Comparison of ENCODE assay signal across 18 cellular contexts in the genomic region with DNA sequence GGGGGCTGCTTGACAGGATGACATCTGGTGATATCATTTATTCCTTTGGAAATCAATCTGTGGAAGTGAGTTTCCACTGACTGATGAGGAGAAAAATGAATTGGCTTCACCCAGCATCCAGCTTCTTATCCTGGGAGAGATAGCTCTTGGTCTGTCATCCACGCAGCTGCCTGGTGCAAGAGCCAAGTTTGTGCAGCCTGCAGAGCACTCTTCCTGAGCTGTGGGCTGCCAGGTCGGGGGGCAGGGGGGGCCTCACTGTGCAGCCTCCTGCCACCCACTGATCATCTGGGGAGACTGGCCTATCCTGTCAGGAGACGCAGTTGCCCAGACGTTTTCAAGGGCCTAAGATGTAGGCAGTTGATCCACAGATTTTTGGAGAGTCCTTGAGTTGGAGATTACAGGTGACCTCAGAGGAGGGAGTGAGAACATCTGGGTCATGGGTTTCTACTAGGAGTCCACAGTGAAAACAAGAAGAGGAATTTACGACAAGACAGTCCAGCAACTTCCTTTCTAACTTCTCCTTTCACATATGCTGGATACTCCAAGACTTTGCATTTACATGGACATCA.
DNase-seq lines count a peak whose midpoint lies in the region; ATAC-seq and TF ChIP-seq lines count a peak whose summit lies in the region.
"Had no signal": no experiment of that assay in that cellular context is flagged by ENCODE, and none has a peak within 500 bp of the region (broad histone marks: within the 10 kb centered on the region; RNA-seq: fewer than 3 reads in every experiment).

No MANE protein-coding gene starts in this region.

- H3K4me1 ChIP-seq in IMR-90 (ENCODE audit: control insufficient read depth, insufficient read depth, low read length) (peaks cover 23% of the 10 kb centered on the region), Panc1 (ENCODE audit: control insufficient read depth, insufficient read depth, low read length) (peaks cover 88% of the 10 kb centered on the region), ovary (ENCODE audit: insufficient read depth) (peaks cover 32% of the 10 kb centered on the region), foreskin keratinocyte (peaks cover 16% of the 10 kb centered on the region)
- H3K4me1 ChIP-seq: HAP-1 had no signal

- H2AFZ ChIP-seq in IMR-90 (replicated peaks; ENCODE audit: low read length, poor library complexity) = no peak overlapping the region

- no peak overlapping the region for H3K9ac ChIP-seq in IMR-90 (ENCODE audit: low read depth, low read length)

- intact Hi-C loops in IMR-90 (cut with micrococcal nuclease) = no loop called here
- intact Hi-C loops in Panc1 (cut with micrococcal nuclease; ENCODE audit: unreplicated experiment) = no loop called here
- intact Hi-C loops in left ventricle myocardium superior (cut with micrococcal nuclease) = no loop called here
- intact Hi-C loops in ovary (cut with DNase I) = no loop called here

- CTCF ChIA-PET in IMR-90 (lab: Yijun Ruan, JAX) = no interaction called here
- CTCF ChIA-PET in Panc1 (lab: Charles Lee) = no interaction called here

- no peak overlapping the region for H4K5ac ChIP-seq in IMR-90 (ENCODE audit: low read depth, low read length)

- no peak overlapping the region for H4K8ac ChIP-seq in IMR-90 (ENCODE audit: low read depth in 2 of 2, low read length in 2 of 2)

- dilution Hi-C loops in IMR-90 (cut with HindIII; ENCODE audit: low sequenced_read_pairs, unreplicated experiment) = no loop called here

- no peak overlapping the region for H2BK120ac ChIP-seq in IMR-90 (ENCODE audit: low read depth, low read length)

- H2BK15ac ChIP-seq in IMR-90 (ENCODE audit: low read depth, low read length) = no peak overlapping the region

- TF ChIP-seq POLR2A in IMR-90 (IDR thresholded peaks at IDR 0.05; ENCODE audit: low read depth, low read length) (no peak), ovary (IDR thresholded peaks at IDR 0.05) (no peak)

- H2BK5ac ChIP-seq in IMR-90 (ENCODE audit: low read depth, low read length, poor library complexity, severe bottlenecking) = no peak overlapping the region

- 59% methylated on average over 3 of the region's 5 CpGs; no CpG with 5 or more reads in 1 of the 2 experiments for WGBS in IMR-90 (ENCODE audit: extremely low coverage in 2 of 2, insufficient read length in 1 of 2), 2 experiments
- WGBS in ovary, 3 donors = 7 to 18% (median 11%) methylated on average over 5 of the region's 5 CpGs

- H2BK20ac ChIP-seq in IMR-90 (ENCODE audit: low read depth, low read length) = no peak overlapping the region

- H2AK9ac ChIP-seq in IMR-90 (replicated peaks; ENCODE audit: low read depth, low read length, poor library complexity) = no peak overlapping the region

- no peak overlapping the region for H3K14ac ChIP-seq in IMR-90 (replicated peaks; ENCODE audit: low read depth, low read length)

- H3K9me1 ChIP-seq in IMR-90 (ENCODE audit: insufficient read depth, low read length) = peaks cover 17% of the 10 kb centered on the region

- H3K9me3 ChIP-seq in IMR-90 (ENCODE audit: control insufficient read depth, insufficient read depth, low read length) (no peaks in the 10 kb centered on the region), Panc1 (ENCODE audit: control insufficient read depth, insufficient read depth, low read depth, low read length) (no peaks in the 10 kb centered on the region), ovary (no peaks in the 10 kb centered on the region)
- H3K9me3 ChIP-seq: HAP-1 had no signal

- H3K27me3 ChIP-seq in IMR-90 (ENCODE audit: control insufficient read depth, insufficient read depth, low read length) (no peaks in the 10 kb centered on the region), Panc1 (ENCODE audit: control insufficient read depth, insufficient read depth, low read length) (no peaks in the 10 kb centered on the region), ovary (no peaks in the 10 kb centered on the region), foreskin keratinocyte (no peaks in the 10 kb centered on the region)

- DNase-seq in IMR-90 (no peak), Panc1 (ENCODE audit: low read depth, low spot score) (no peak), left ventricle myocardium superior (no peak), ovary (peak in 3 of 5 donors; percentile 61 to 69 (median 62)), foreskin keratinocyte (no peak)
- no peak for DNase-seq in activated naive CD8-positive, alpha-beta T cell treated with anti-CD3 and anti-CD28 coated beads, Interleukin-2, amount 50 U/mL, for 24 hours
- DNase-seq: ACHN; C1 segment of cervical spinal cord; CD8-positive, alpha-beta memory T cell; NCI-H1048; NCI-H1436; NCI-H2029; NCI-H748 treated with DMSO at 0.1 percent for 48 hours; NK-92 treated with Interleukin-12 subunit alpha and Interleukin-12 subunit beta, amount 100 ng/mL, for 24 hours had no signal

- in situ Hi-C loops in IMR-90 (cut with MboI; ENCODE audit: low sequenced_read_pairs) (no loop called here), Panc1 (cut with HindIII; ENCODE audit: low pct_unique_long_range_greater_than_20kb, low sequenced_read_pairs) (no loop called here)

- peaks cover 46% of the 10 kb centered on the region; the same call in 1 of the 2 replicates for H4K20me1 ChIP-seq in IMR-90 (ENCODE audit: insufficient read depth, low read length)

- H3K9me3 Mint-ChIP-seq in activated naive CD8-positive, alpha-beta T cell treated with anti-CD3 and anti-CD28 coated beads, Interleukin-2, amount 50 U/mL, for 24 hours = no peaks in the 10 kb centered on the region
- H3K9me3 Mint-ChIP-seq: CD8-positive, alpha-beta memory T cell had no signal

- H3K4me3 ChIP-seq in IMR-90 (ENCODE audit: insufficient read depth, low read depth, low read length) (no peak overlapping the region), Panc1 (ENCODE audit: low read depth in 2 of 2, low read length in 2 of 2) (no peak overlapping the region), ovary (no peak overlapping the region)
- H3K4me3 ChIP-seq: HAP-1 had no signal

- 0 out of 2 replicates have a peak overlapping the region, but pooled peaks have one; percentile 1 for H3K4ac ChIP-seq in IMR-90 (ENCODE audit: low read depth, low read length)

- H3K4me2 ChIP-seq in IMR-90 (ENCODE audit: low read depth, low read length) = no peak overlapping the region

- H3K27ac Mint-ChIP-seq in activated naive CD8-positive, alpha-beta T cell treated with anti-CD3 and anti-CD28 coated beads, Interleukin-2, amount 50 U/mL, for 24 hours = no peak overlapping the region
- H3K27ac Mint-ChIP-seq: CD8-positive, alpha-beta memory T cell had no signal

- no peaks in the 10 kb centered on the region for H3K4me1 Mint-ChIP-seq in activated naive CD8-positive, alpha-beta T cell treated with anti-CD3 and anti-CD28 coated beads, Interleukin-2, amount 50 U/mL, for 24 hours
- H3K4me1 Mint-ChIP-seq: CD8-positive, alpha-beta memory T cell had no signal

- POLR2A ChIA-PET in IMR-90 (lab: Charles Lee; ENCODE audit: unreplicated experiment) (no interaction called here), Panc1 (lab: Charles Lee) (interaction anchor here (1.6 kb wide), 1 partner anchor 16 kb away, joined by 4 read pairs; no protein-coding TSS in a partner anchor)

- no peak overlapping the region for H3K18ac ChIP-seq in IMR-90 (ENCODE audit: low read depth, low read length)

- ATAC-seq in IMR-90 (ENCODE audit: low read depth) (no peak), Panc1 (no peak), left ventricle myocardium superior (peak; percentile 26), HG03520 (IDR thresholded peaks at IDR 0.05; ENCODE audit: unreplicated experiment) (no peak), HG03565 (IDR thresholded peaks at IDR 0.05; ENCODE audit: unreplicated experiment) (no peak), foreskin keratinocyte (no peak)
- no peak for ATAC-seq in activated naive CD8-positive, alpha-beta T cell treated with anti-CD3 and anti-CD28 coated beads, Interleukin-2, amount 50 U/mL, for 24 hours

- peaks cover 11% of the 10 kb centered on the region for H3K27me3 Mint-ChIP-seq in activated naive CD8-positive, alpha-beta T cell treated with anti-CD3 and anti-CD28 coated beads, Interleukin-2, amount 50 U/mL, for 24 hours

- H3K4me3 Mint-ChIP-seq in activated naive CD8-positive, alpha-beta T cell treated with anti-CD3 and anti-CD28 coated beads, Interleukin-2, amount 50 U/mL, for 24 hours = no peak overlapping the region
- H3K4me3 Mint-ChIP-seq: CD8-positive, alpha-beta memory T cell had no signal

- H3K27ac ChIP-seq in IMR-90 (ENCODE audit: insufficient read depth, low read length) (no peak overlapping the region), Panc1 (ENCODE audit: low read length) (peak overlapping the region; percentile 34), ovary (peak overlapping the region in 1 of 2 donors; percentile 49), foreskin keratinocyte (no peak overlapping the region)
- H3K27ac ChIP-seq: HL-60 had no signal

- no peak overlapping the region for H3K23ac ChIP-seq in IMR-90 (ENCODE audit: low read depth, low read length)

- no peaks in the 10 kb centered on the region; the same call in 1 of the 2 replicates for H3K36me3 ChIP-seq in IMR-90 (ENCODE audit: control insufficient read depth, insufficient read depth, low read length)
- no peaks in the 10 kb centered on the region for H3K36me3 ChIP-seq in Panc1 (ENCODE audit: control insufficient read depth, insufficient read depth, low read length)
- no peaks in the 10 kb centered on the region for H3K36me3 ChIP-seq in ovary
- H3K36me3 ChIP-seq: HAP-1 had no signal

- no peak overlapping the region for H2AK5ac ChIP-seq in IMR-90 (ENCODE audit: low read depth, low read length)

- H3K36me3 Mint-ChIP-seq in activated naive CD8-positive, alpha-beta T cell treated with anti-CD3 and anti-CD28 coated beads, Interleukin-2, amount 50 U/mL, for 24 hours (ENCODE audit: low read depth) = no peaks in the 10 kb centered on the region
- H3K36me3 Mint-ChIP-seq: CD8-positive, alpha-beta memory T cell had no signal

- TF ChIP-seq EP300 in ovary (IDR thresholded peaks at IDR 0.05) = no peak

- BruUV-seq in IMR-90 (replicated peaks; lab: Mats Ljungman, UMichigan) (no TSS peak), Panc1 (replicated peaks; lab: Mats Ljungman, UMichigan) (no TSS peak)

- H4K91ac ChIP-seq in IMR-90 (ENCODE audit: insufficient read depth, low read depth, low read length) = no peak overlapping the region

- TF ChIP-seq RAD21 in IMR-90 (IDR thresholded peaks at IDR 0.05; ENCODE audit: low read length) = no peak

- H3K79me1 ChIP-seq in IMR-90 (ENCODE audit: low read depth in 1 of 2, low read length in 2 of 2) = peaks cover 44 to 94% of the 10 kb centered on the region in 2 experiments

- TF ChIP-seq CTCF in IMR-90 (conservative IDR thresholded peaks at IDR 0.05; ENCODE audit: low read depth, low read length) = no peak
- TF ChIP-seq CTCF in Panc1 (IDR thresholded peaks at IDR 0.05) = no peak
- TF ChIP-seq CTCF in ovary (IDR thresholded peaks at IDR 0.05) = no peak
- no peak for TF ChIP-seq CTCF in foreskin keratinocyte (conservative IDR thresholded peaks at IDR 0.05)

- H3K56ac ChIP-seq in IMR-90 (ENCODE audit: extremely low read depth, insufficient read depth, low read length) = no peak overlapping the region

Comparison
In these comparisons a context has a peak if more than half of its experiments do, and no peak if none do; other contexts are left out.
1. DNase-seq: peak in ovary (3 of 5); none in IMR-90 (single experiment), Panc1 (single experiment), left ventricle myocardium superior (single experiment), activated naive CD8-positive, alpha-beta T cell treated with anti-CD3 and anti-CD28 coated beads, Interleukin-2, amount 50 U/mL, for 24 hours (single experiment) and foreskin keratinocyte (0 of 2).